In the genomic region with DNA sequence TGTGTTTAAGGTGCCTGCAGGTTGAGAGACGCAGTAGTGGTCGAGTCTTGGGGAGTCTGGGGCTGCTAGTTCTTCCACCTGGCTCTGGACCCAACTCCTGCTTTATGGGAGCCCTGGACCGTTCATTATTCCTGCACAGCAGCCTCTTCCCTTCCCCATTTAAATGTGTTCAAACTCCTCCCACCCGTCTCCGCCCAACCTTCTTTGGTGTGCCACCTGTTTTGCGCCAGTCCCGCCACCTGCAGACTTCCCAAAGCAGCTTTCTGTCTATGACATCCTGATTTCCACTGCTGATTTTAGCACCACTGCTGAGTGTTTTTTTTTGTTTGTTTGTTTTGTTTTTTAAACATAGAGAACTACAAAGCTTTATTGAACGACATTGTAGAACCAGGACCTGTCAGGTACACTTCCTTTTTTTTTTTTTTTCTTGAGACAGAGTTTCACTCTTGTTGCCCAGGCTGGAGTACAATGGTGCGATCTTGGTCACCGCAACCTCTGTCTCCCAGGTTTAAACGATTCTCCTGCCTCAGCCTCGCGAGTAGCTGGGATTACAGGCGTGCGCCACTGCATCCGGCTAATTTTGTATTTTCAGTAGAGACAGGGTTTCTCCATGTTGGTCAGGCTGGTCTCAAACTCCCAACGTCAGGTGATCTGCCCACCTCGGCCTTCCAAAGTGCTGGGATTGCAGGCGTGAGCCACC, we compare ENCODE assay signal across 16 cellular contexts. TPM values are rescaled to one million over a fixed set of nuclear protein-coding genes. Genes with fewer than 3 reads are reported as not detected.
A peak's percentile ranks its signal among the peaks of the same experiment; 100 is the strongest.
DNase-seq lines count a peak whose midpoint lies in the region; ATAC-seq and TF ChIP-seq lines count a peak whose summit lies in the region.
"Had no signal": no experiment of that assay in that cellular context is flagged by ENCODE, and none has a peak within 500 bp of the region (broad histone marks: within the 10 kb centered on the region; RNA-seq: fewer than 3 reads in every experiment).

No MANE protein-coding gene starts in this region.

- no peaks in the 10 kb centered on the region for H3K36me3 Mint-ChIP-seq in activated T-cell treated with anti-CD3 and anti-CD28 coated beads, Interleukin-2, amount 50 U/mL, for 24 hours (ENCODE audit: low read depth)
- no peaks in the 10 kb centered on the region for H3K36me3 Mint-ChIP-seq in activated T-cell treated with anti-CD3 and anti-CD28 coated beads, Interleukin-2, amount 50 U/mL, for 72 hours (ENCODE audit: insufficient read depth in 2 of 2)
- no peaks in the 10 kb centered on the region for H3K36me3 Mint-ChIP-seq in activated naive CD8-positive, alpha-beta T cell treated with anti-CD3 and anti-CD28 coated beads, Interleukin-2, amount 50 U/mL, for 24 hours (ENCODE audit: low read depth)
- H3K36me3 Mint-ChIP-seq in neural crest cell (ENCODE audit: low read depth): no peaks in the 10 kb centered on the region

- no peak overlapping the region for H3K4me3 Mint-ChIP-seq in activated T-cell treated with anti-CD3 and anti-CD28 coated beads, Interleukin-2, amount 50 U/mL, for 24 hours
- H3K4me3 Mint-ChIP-seq in activated T-cell treated with anti-CD3 and anti-CD28 coated beads, Interleukin-2, amount 50 U/mL, for 72 hours: peak overlapping the region in 1 of 2 donors; percentile 66
- no peak overlapping the region for H3K4me3 Mint-ChIP-seq in activated naive CD8-positive, alpha-beta T cell treated with anti-CD3 and anti-CD28 coated beads, Interleukin-2, amount 50 U/mL, for 24 hours
- no peak overlapping the region for H3K4me3 Mint-ChIP-seq in neural crest cell
- H3K4me3 Mint-ChIP-seq: activated B cell treated with CpG ODN at 0.5 μM for 24 hours; activated CD8-positive, alpha-beta memory T cell treated with anti-CD3 and anti-CD28 coated beads, Interleukin-2, amount 10 ng/mL, durations not matched to agents 7 days and 5 days; CD4-positive, alpha-beta T cell had no signal

- no peak for ATAC-seq in activated T-cell treated with anti-CD3 and anti-CD28 coated beads, Interleukin-2, amount 50 U/mL, for 72 hours (replicated peaks in 1 of 2)
- ATAC-seq in activated naive CD8-positive, alpha-beta T cell treated with anti-CD3 and anti-CD28 coated beads, Interleukin-2, amount 50 U/mL, for 24 hours: no peak
- ATAC-seq in HG02623 (IDR thresholded peaks at IDR 0.05; ENCODE audit: unreplicated experiment): no peak
- ATAC-seq: right cardiac atrium had no signal

- H3K4me1 Mint-ChIP-seq in activated T-cell treated with anti-CD3 and anti-CD28 coated beads, Interleukin-2, amount 50 U/mL, for 24 hours (ENCODE audit: low read depth): peaks cover 37% of the 10 kb centered on the region
- peaks cover 40% of the 10 kb centered on the region for H3K4me1 Mint-ChIP-seq in activated T-cell treated with anti-CD3 and anti-CD28 coated beads, Interleukin-2, amount 50 U/mL, for 72 hours (ENCODE audit: low read depth)
- H3K4me1 Mint-ChIP-seq in activated naive CD8-positive, alpha-beta T cell treated with anti-CD3 and anti-CD28 coated beads, Interleukin-2, amount 50 U/mL, for 24 hours: peaks cover 46% of the 10 kb centered on the region
- H3K4me1 Mint-ChIP-seq in neural crest cell: peaks cover 6% of the 10 kb centered on the region

- H3K36me3 ChIP-seq in KOPT-K1 (ENCODE audit: insufficient read depth, low read length): no peaks in the 10 kb centered on the region
- H3K36me3 ChIP-seq: left lung, stomach had no signal

- H3K27ac Mint-ChIP-seq in activated T-cell treated with anti-CD3 and anti-CD28 coated beads, Interleukin-2, amount 50 U/mL, for 24 hours: peak overlapping the region; percentile 48
- no peak overlapping the region for H3K27ac Mint-ChIP-seq in activated T-cell treated with anti-CD3 and anti-CD28 coated beads, Interleukin-2, amount 50 U/mL, for 72 hours
- peak overlapping the region; percentile 39 for H3K27ac Mint-ChIP-seq in activated naive CD8-positive, alpha-beta T cell treated with anti-CD3 and anti-CD28 coated beads, Interleukin-2, amount 50 U/mL, for 24 hours
- peak overlapping the region; percentile 21 for H3K27ac Mint-ChIP-seq in neural crest cell (ENCODE audit: unreplicated experiment)
- H3K27ac Mint-ChIP-seq: activated B cell treated with CpG ODN at 0.5 μM for 24 hours; activated CD8-positive, alpha-beta memory T cell treated with anti-CD3 and anti-CD28 coated beads, Interleukin-2, amount 10 ng/mL, durations not matched to agents 7 days and 5 days; CD4-positive, alpha-beta T cell had no signal

- DNase-seq in activated T-cell treated with anti-CD3 and anti-CD28 coated beads, Interleukin-2, amount 50 U/mL, for 24 hours: no peak
- no peak for DNase-seq in activated T-cell treated with anti-CD3 and anti-CD28 coated beads, Interleukin-2, amount 50 U/mL, for 72 hours
- no peak for DNase-seq in activated naive CD8-positive, alpha-beta T cell treated with anti-CD3 and anti-CD28 coated beads, Interleukin-2, amount 50 U/mL, for 24 hours
- DNase-seq in neural crest cell (ENCODE audit: low read depth, low spot score): no peak
- DNase-seq in midbrain (lab: John Stamatoyannopoulos, UW): no peak
- DNase-seq in T-helper 9 cell: no peak
- DNase-seq: activated B cell treated with CpG ODN at 0.5 μM for 24 hours; activated gamma-delta T cell treated with Interleukin-2 at 50 U/mL for 16 hours; CD4-positive, alpha-beta T cell; right cardiac atrium; Right ventricle myocardium superior; stomach had no signal

- no peaks in the 10 kb centered on the region for H3K9me3 ChIP-seq in KOPT-K1 (ENCODE audit: insufficient read depth, low read length, poor library complexity, severe bottlenecking)
- H3K9me3 ChIP-seq: left lung, stomach had no signal

- H3K27me3 Mint-ChIP-seq in activated T-cell treated with anti-CD3 and anti-CD28 coated beads, Interleukin-2, amount 50 U/mL, for 24 hours: peaks cover 45% of the 10 kb centered on the region
- H3K27me3 Mint-ChIP-seq in activated T-cell treated with anti-CD3 and anti-CD28 coated beads, Interleukin-2, amount 50 U/mL, for 72 hours (ENCODE audit: low read depth): peaks cover 66% of the 10 kb centered on the region
- H3K27me3 Mint-ChIP-seq in activated naive CD8-positive, alpha-beta T cell treated with anti-CD3 and anti-CD28 coated beads, Interleukin-2, amount 50 U/mL, for 24 hours: peaks cover 29% of the 10 kb centered on the region
- H3K27me3 Mint-ChIP-seq in neural crest cell (ENCODE audit: low read depth): no peaks in the 10 kb centered on the region
- H3K27me3 Mint-ChIP-seq: CD4-positive, alpha-beta T cell had no signal

- TF ChIP-seq CTCF in neural crest cell (conservative IDR thresholded peaks at IDR 0.05): no peak

- H3K27ac ChIP-seq in KOPT-K1 (ENCODE audit: low read depth, low read length, poor library complexity, severe bottlenecking): peak overlapping the region; percentile 84

- H3K9me3 Mint-ChIP-seq in activated T-cell treated with anti-CD3 and anti-CD28 coated beads, Interleukin-2, amount 50 U/mL, for 24 hours: no peaks in the 10 kb centered on the region
- no peaks in the 10 kb centered on the region for H3K9me3 Mint-ChIP-seq in activated T-cell treated with anti-CD3 and anti-CD28 coated beads, Interleukin-2, amount 50 U/mL, for 72 hours
- no peaks in the 10 kb centered on the region for H3K9me3 Mint-ChIP-seq in activated naive CD8-positive, alpha-beta T cell treated with anti-CD3 and anti-CD28 coated beads, Interleukin-2, amount 50 U/mL, for 24 hours
- no peaks in the 10 kb centered on the region for H3K9me3 Mint-ChIP-seq in neural crest cell
- H3K9me3 Mint-ChIP-seq: activated B cell treated with CpG ODN at 0.5 μM for 24 hours; CD4-positive, alpha-beta T cell had no signal

RNA-seq across cellular contexts. Expression of a gene that starts 12.8 kb away (rescaled TPM):
- 1 to 10 TPM in 1 of 2 donors, under 1 TPM in 1; 0.76 to 1.2 TPM for total RNA-seq in activated T-cell treated with anti-CD3 and anti-CD28 coated beads, Interleukin-2, amount 50 U/mL, for 72 hours
- 0.98 and 1.0 TPM in 2 replicates for total RNA-seq in neural crest cell
- total RNA-seq: activated B cell treated with CpG ODN at 0.5 μM for 24 hours; CD4-positive, alpha-beta T cell had no signal

RNA-seq across cellular contexts. Expression of a gene that starts 41.7 kb away (rescaled TPM):
- total RNA-seq in activated T-cell treated with anti-CD3 and anti-CD28 coated beads, Interleukin-2, amount 50 U/mL, for 72 hours: 10 to 100 TPM; 14.2 to 14.6 TPM
- 39.0 and 41.9 TPM in 2 replicates for total RNA-seq in neural crest cell

RNA-seq across cellular contexts. Expression of a gene that starts 41.9 kb away (rescaled TPM):
- total RNA-seq in activated T-cell treated with anti-CD3 and anti-CD28 coated beads, Interleukin-2, amount 50 U/mL, for 72 hours: 10 to 100 TPM; 33.6 to 37.5 TPM
- 40.3 TPM in 2 replicates for total RNA-seq in neural crest cell
